ENCODE assay signal across 38 cellular contexts in the genomic region with DNA sequence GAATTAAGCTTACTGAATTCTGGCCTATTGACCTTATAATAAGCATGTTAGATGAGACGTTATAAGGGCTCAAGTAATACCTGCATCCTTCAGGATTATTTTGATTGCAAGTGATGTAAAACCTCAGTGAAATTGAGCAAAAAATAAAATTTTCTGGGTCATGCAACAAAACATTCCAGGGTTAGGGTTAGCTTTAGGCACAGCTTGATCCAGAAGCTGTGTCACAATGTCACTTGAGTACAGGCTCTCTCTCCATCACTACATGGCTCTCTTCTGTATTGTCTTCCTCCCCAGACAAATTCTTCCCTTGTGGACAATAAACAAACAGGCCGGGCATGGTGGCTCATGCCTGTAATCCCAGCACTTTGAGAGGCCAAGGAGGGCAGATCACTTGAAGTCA. TPM values are rescaled to one million over a fixed set of nuclear protein-coding genes. Genes with fewer than 3 reads are reported as not detected.
"Had no signal": no experiment of that assay in that cellular context is flagged by ENCODE, and none has a peak within 500 bp of the region (broad histone marks: within the 10 kb centered on the region; RNA-seq: fewer than 3 reads in every experiment).

No MANE protein-coding gene starts in this region.

- H3K27me3 ChIP-seq: MG63 had no signal

- DNase-seq: Karpas-422, Kasumi-1, MG63, MM.1S, MV-4-11, NCI-H1048, NCI-H1092, NCI-H1092 treated with DMSO at 0.1 percent for 48 hours, NCI-H1105, NCI-H1105 treated with DMSO at 0.1 percent for 48 hours, NCI-H1417, NCI-H1417 treated with DMSO at 0.1 percent for 48 hours, NCI-H1436, NCI-H1436 treated with DMSO at 0.1 percent for 48 hours, NCI-H146, NCI-H1694, NCI-H1694 treated with DMSO at 0.1 percent for 48 hours, NCI-H187, NCI-H187 treated with DMSO at 0.1 percent for 48 hours, NCI-H1930, NCI-H2029, NCI-H2029 treated with DMSO at 0.1 percent for 48 hours, NCI-H2081, NCI-H2081 treated with DMSO at 0.1 percent for 48 hours, NCI-H2107, NCI-H2171, NCI-H2171 treated with DMSO at 0.1 percent for 48 hours, NCI-H2227 treated with DMSO at 0.1 percent for 48 hours, NCI-H226, NCI-H345, NCI-H446, NCI-H446 treated with DMSO at 0.1 percent for 48 hours, NCI-H510A, NCI-H510A treated with DMSO at 0.1 percent for 48 hours had no signal

- H3K4me3 ChIP-seq: MG63 had no signal

- H3K36me3 ChIP-seq: MG63 had no signal

- H3K9me3 ChIP-seq: MG63 had no signal

RNA-seq across cellular contexts. Expression of a gene that starts 56.7 kb away (rescaled TPM):
- total RNA-seq: LHCN-M2, M059J, MCF 10A, NCI-H460 had no signal

RNA-seq across cellular contexts. Expression of a gene that starts 58.4 kb away (rescaled TPM):
- total RNA-seq: MCF 10A, NCI-H460 had no signal
